In the genomic region with DNA sequence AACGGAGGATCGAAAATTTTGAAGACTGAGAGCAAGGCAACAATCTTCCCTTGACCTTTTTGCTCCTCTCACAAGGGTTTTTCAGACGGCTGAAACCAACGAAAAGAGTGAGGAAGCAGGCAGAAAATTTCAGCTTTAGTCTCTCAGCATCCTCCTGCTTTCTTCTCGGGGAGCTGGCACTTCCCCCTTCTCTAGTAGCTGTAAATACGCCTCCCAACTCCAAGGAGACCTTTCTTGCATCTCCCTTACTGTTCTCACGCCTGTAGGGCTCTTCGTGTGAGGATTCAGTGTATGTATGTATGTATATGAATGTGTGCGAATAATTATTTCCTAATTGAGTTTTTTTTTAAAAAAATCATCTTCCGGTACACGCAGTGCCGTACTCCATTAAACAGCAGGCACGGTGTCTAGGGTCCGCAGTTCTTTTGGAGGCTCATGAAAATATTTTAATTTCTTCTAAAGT, we compare ENCODE assay signal across 8 cellular contexts.
DNase-seq lines count a peak whose midpoint lies in the region; TF ChIP-seq lines count a peak whose summit lies in the region.

No MANE protein-coding gene starts in this region.

- WGBS in thyroid gland, 2 donors, result 18 to 21% methylated on average over 14 of the region's 14 CpGs

- intact Hi-C loops in thyroid gland (cut with DNase I), result no loop called here

- no peaks in the 10 kb centered on the region for H3K27me3 ChIP-seq in thyroid gland

- H3K4me1 ChIP-seq in thyroid gland, result no peaks in the 10 kb centered on the region

- no peaks in the 10 kb centered on the region for H3K36me3 ChIP-seq in thyroid gland

- H3K9me3 ChIP-seq in thyroid gland, result no peaks in the 10 kb centered on the region

- H3K4me3 ChIP-seq in thyroid gland (replicated peaks in 1 of 3), result peak overlapping the region; percentile 34 to 59 (median 52)

- no peak for TF ChIP-seq CTCF in thyroid gland (IDR thresholded peaks at IDR 0.05)

- DNase-seq in stimulated activated CD4-positive, alpha-beta T cell treated with anti-CD3 and anti-CD28 coated beads, Interleukin-4, amount 100 ng/mL, for 24 hours, result peak; percentile 28
- DNase-seq in stimulated activated CD4-positive, alpha-beta T cell treated with anti-CD3 and anti-CD28 coated beads, Interleukin-12 subunit alpha, Interleukin-12 subunit beta, amount 100 ng/mL, for 4 hours, result no peak
- peak; percentile 32 for DNase-seq in HK-2 (ENCODE audit: unreplicated experiment)
- peak; percentile 39 for DNase-seq in SK-N-DZ (ENCODE audit: low spot score)
- peak; percentile 58 for DNase-seq in dermis blood vessel endothelial cell
- peak; percentile 67 for DNase-seq in medulla oblongata (ENCODE audit: extremely low spot score)
- DNase-seq in thyroid gland, result no peak
- DNase-seq in NCI-H1436 (lab: John Stamatoyannopoulos, UW), result no peak

- no peak for TF ChIP-seq POLR2A in thyroid gland (IDR thresholded peaks at IDR 0.05)

- H3K27ac ChIP-seq in thyroid gland, result peak overlapping the region; percentile 90 to 95 (median 92)

Comparison
In these comparisons a context has a peak if more than half of its experiments do, and no peak if none do; other contexts are left out.
1. DNase-seq: peak in stimulated activated CD4-positive, alpha-beta T cell treated with anti-CD3 and anti-CD28 coated beads, Interleukin-4, amount 100 ng/mL, for 24 hours (single experiment), HK-2 (single experiment), SK-N-DZ (single experiment), dermis blood vessel endothelial cell (single experiment) and medulla oblongata (single experiment); none in stimulated activated CD4-positive, alpha-beta T cell treated with anti-CD3 and anti-CD28 coated beads, Interleukin-12 subunit alpha, Interleukin-12 subunit beta, amount 100 ng/mL, for 4 hours (single experiment), thyroid gland (0 of 2) and NCI-H1436 (single experiment).